13 cellular contexts compared by ENCODE assay signal in the genomic region with DNA sequence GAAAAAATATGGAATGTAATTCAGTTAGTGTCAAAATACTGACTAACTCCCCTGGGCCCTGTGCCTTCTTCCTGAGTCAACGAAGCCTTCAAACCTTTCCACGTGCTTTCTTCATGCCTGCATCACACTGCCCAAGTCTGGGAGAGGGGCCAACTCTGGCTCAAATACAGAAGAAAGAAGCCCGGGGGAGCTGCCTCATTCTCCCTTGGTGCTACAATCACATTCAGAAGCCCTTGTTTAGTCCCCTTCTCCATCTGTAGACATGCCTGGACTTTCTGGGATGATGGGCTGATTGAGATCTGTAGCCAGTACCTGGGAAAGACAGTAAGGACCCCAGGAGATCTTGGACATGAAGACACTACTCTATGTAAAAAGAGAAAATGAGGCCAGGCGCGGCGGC.
A peak's percentile ranks its signal among the peaks of the same experiment; 100 is the strongest.
DNase-seq lines count a peak whose midpoint lies in the region; ATAC-seq and TF ChIP-seq lines count a peak whose summit lies in the region.
"Had no signal": no experiment of that assay in that cellular context is flagged by ENCODE, and none has a peak within 500 bp of the region (broad histone marks: within the 10 kb centered on the region; RNA-seq: fewer than 3 reads in every experiment).

No MANE protein-coding gene starts in this region.

- no peaks in the 10 kb centered on the region for H3K36me3 ChIP-seq in right atrium auricular region
- H3K36me3 ChIP-seq in uterus, result no peaks in the 10 kb centered on the region
- H3K36me3 ChIP-seq in mesendoderm (ENCODE audit: control insufficient read depth, insufficient read depth, low read length), result no peaks in the 10 kb centered on the region
- H3K36me3 ChIP-seq: HAP-1, SJSA1 had no signal

- no peak for TF ChIP-seq POLR2A in uterus (IDR thresholded peaks at IDR 0.05)

- no peak overlapping the region for H2BK15ac ChIP-seq in mesendoderm (replicated peaks; ENCODE audit: low read depth)

- no peaks in the 10 kb centered on the region for H3K79me2 ChIP-seq in mesendoderm (ENCODE audit: control insufficient read depth, insufficient read depth, low read length)

- peak; percentile 16 for ATAC-seq in Right ventricle myocardium superior (ENCODE audit: poor library complexity)
- ATAC-seq: activated CD8-positive, alpha-beta memory T cell treated with anti-CD3 and anti-CD28 coated beads, Interleukin-2, amount 10 ng/mL, durations not matched to agents 7 days and 5 days; effector memory CD8-positive, alpha-beta T cell had no signal

- H2BK5ac ChIP-seq in mesendoderm (ENCODE audit: low read length), result no peak overlapping the region

- H3K9me3 ChIP-seq in right atrium auricular region, result no peaks in the 10 kb centered on the region
- H3K9me3 ChIP-seq in uterus, result no peaks in the 10 kb centered on the region
- H3K9me3 ChIP-seq: HAP-1, SJSA1 had no signal

- H4K5ac ChIP-seq in mesendoderm (ENCODE audit: low read length), result no peak overlapping the region

- H2BK120ac ChIP-seq in mesendoderm (ENCODE audit: low read depth, low read length), result no peak overlapping the region

- H3K9ac ChIP-seq in mesendoderm (ENCODE audit: low read length), result no peak overlapping the region

- no peak overlapping the region for H3K4ac ChIP-seq in mesendoderm (ENCODE audit: low read depth, low read length)

- H3K4me2 ChIP-seq in mesendoderm (ENCODE audit: low read length), result no peak overlapping the region

- H3K4me1 ChIP-seq in right atrium auricular region (peaks cover 0 to 5% of the 10 kb centered on the region in 2 donors), uterus (no peaks in the 10 kb centered on the region), mesendoderm (ENCODE audit: control insufficient read depth, low read depth, low read length) (peaks cover 4% of the 10 kb centered on the region)
- H3K4me1 ChIP-seq: HAP-1 had no signal

- H3K18ac ChIP-seq in mesendoderm (ENCODE audit: low read length), result no peak overlapping the region

- H3K27ac ChIP-seq in right atrium auricular region, result no peak overlapping the region
- no peak overlapping the region for H3K27ac ChIP-seq in uterus
- no peak overlapping the region for H3K27ac ChIP-seq in mesendoderm (ENCODE audit: low read depth, low read length)
- H3K27ac ChIP-seq: SJSA1 had no signal

- no peak overlapping the region for H4K8ac ChIP-seq in mesendoderm (ENCODE audit: low read depth, low read length)

- intact Hi-C loops in Right ventricle myocardium superior (cut with DNase I), result no loop called here
- intact Hi-C loops in uterus (cut with DNase I; ENCODE audit: low total_unique reads), result no loop called here

- H3K79me1 ChIP-seq in mesendoderm (ENCODE audit: low read length), result no peaks in the 10 kb centered on the region

- H3K23ac ChIP-seq in mesendoderm (ENCODE audit: low read length), result no peak overlapping the region

- TF ChIP-seq CTCF in right atrium auricular region (IDR thresholded peaks at IDR 0.05) (no peak), uterus (IDR thresholded peaks at IDR 0.05) (no peak)

- DNase-seq in Right ventricle myocardium superior (no peak), right atrium auricular region (ENCODE audit: low spot score) (no peak), amniotic stem cell (lab: John Stamatoyannopoulos, UW) (peak; percentile 60), glomerular visceral epithelial cell (ENCODE audit: extremely low spot score) (peak; percentile 21), uterus (peak; percentile 22 to 25), hippocampal formation (lab: John Stamatoyannopoulos, UW) (no peak), mesendoderm (no peak)
- no peak for DNase-seq in NK-92 treated with Interleukin-12 subunit alpha and Interleukin-12 subunit beta, amount 100 ng/mL, for 24 hours (lab: John Stamatoyannopoulos, UW)
- DNase-seq: activated CD8-positive, alpha-beta memory T cell treated with anti-CD3 and anti-CD28 coated beads, Interleukin-2, amount 10 ng/mL, durations not matched to agents 7 days and 5 days; effector memory CD8-positive, alpha-beta T cell; NCI-H510A treated with DMSO at 0.1 percent for 48 hours had no signal

- H2AK5ac ChIP-seq in mesendoderm (ENCODE audit: low read length), result no peak overlapping the region

- no peak overlapping the region for H3K56ac ChIP-seq in mesendoderm (ENCODE audit: low read length)

- H3K4me3 ChIP-seq in right atrium auricular region, result no peak overlapping the region
- H3K4me3 ChIP-seq in uterus, result no peak overlapping the region
- H3K4me3 ChIP-seq in mesendoderm (ENCODE audit: low read length), result no peak overlapping the region
- H3K4me3 ChIP-seq: HAP-1, SJSA1 had no signal

- no CpG with 5 or more reads among the region's 6 CpGs for WGBS in mesendoderm (ENCODE audit: extremely low coverage, insufficient coverage, low lambda C conversion rate)

- H3K27me3 ChIP-seq in right atrium auricular region (no peaks in the 10 kb centered on the region), uterus (no peaks in the 10 kb centered on the region), mesendoderm (ENCODE audit: insufficient read depth, low read length, poor library complexity) (no peaks in the 10 kb centered on the region)
- H3K27me3 ChIP-seq: SJSA1 had no signal

Comparison
In these comparisons a context has a peak if more than half of its experiments do, and no peak if none do; other contexts are left out.
1. DNase-seq: peak in amniotic stem cell (single experiment), glomerular visceral epithelial cell (single experiment) and uterus (2 of 2); none in Right ventricle myocardium superior (single experiment), right atrium auricular region (single experiment), hippocampal formation (0 of 2), mesendoderm (single experiment) and NK-92 treated with Interleukin-12 subunit alpha and Interleukin-12 subunit beta, amount 100 ng/mL, for 24 hours (single experiment).